ENCODE assay signal across 9 cellular contexts in the genomic region with DNA sequence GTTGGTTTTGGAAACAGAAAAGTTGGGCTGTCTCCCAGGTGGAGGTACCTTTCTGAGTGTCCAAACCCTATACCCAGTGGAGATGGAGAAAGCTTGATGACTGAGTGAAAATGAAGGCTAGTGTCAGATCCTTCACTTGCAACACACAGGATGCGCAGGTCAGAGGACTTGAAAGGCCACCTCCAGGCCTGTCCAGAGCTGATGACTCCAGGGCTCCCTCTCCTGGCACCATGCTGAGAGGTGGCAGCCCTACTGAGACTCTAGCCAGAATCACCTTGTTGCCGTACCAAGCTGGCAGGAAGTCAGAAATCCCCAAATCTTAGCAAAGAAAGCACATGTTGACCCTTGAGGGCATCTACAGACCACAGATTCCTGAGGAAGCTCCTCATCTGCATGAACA. TPM values are rescaled to one million over a fixed set of nuclear protein-coding genes. Genes with fewer than 3 reads are reported as not detected.
DNase-seq lines count a peak whose midpoint lies in the region; ATAC-seq and TF ChIP-seq lines count a peak whose summit lies in the region.
"Had no signal": no experiment of that assay in that cellular context is flagged by ENCODE, and none has a peak within 500 bp of the region (broad histone marks: within the 10 kb centered on the region; RNA-seq: fewer than 3 reads in every experiment).

No MANE protein-coding gene starts in this region.

- H3K4me1 ChIP-seq in foreskin keratinocyte = no peaks in the 10 kb centered on the region

- H3K27ac Mint-ChIP-seq in osteocyte (ENCODE audit: unreplicated experiment) = no peak overlapping the region

- ATAC-seq in SK-N-SH treated with all-trans-retinoic acid at 6 μM for 48 hours (peak; percentile 73), foreskin keratinocyte (no peak), GM19463 (IDR thresholded peaks at IDR 0.05; ENCODE audit: unreplicated experiment) (no peak), GM18868 (IDR thresholded peaks at IDR 0.05; ENCODE audit: unreplicated experiment) (no peak)

- DNase-seq in ACHN (peak; percentile 39), GM10266 (ENCODE audit: extremely low spot score) (peak; percentile 69), foreskin keratinocyte (no peak), osteocyte (ENCODE audit: extremely low spot score, unreplicated experiment) (no peak), occipital lobe (lab: John Stamatoyannopoulos, UW) (no peak)

- peaks cover 3% of the 10 kb centered on the region for H3K36me3 Mint-ChIP-seq in osteocyte (ENCODE audit: unreplicated experiment)

- no peak overlapping the region for H3K4me3 Mint-ChIP-seq in osteocyte (ENCODE audit: unreplicated experiment)

- no peak overlapping the region for H3K27ac ChIP-seq in foreskin keratinocyte
- H3K27ac ChIP-seq: upper lobe of left lung had no signal

- H3K27me3 Mint-ChIP-seq in osteocyte (ENCODE audit: unreplicated experiment) = peaks cover 49% of the 10 kb centered on the region

- H3K27me3 ChIP-seq in foreskin keratinocyte = peaks cover 74% of the 10 kb centered on the region

- peaks cover 2% of the 10 kb centered on the region for H3K4me1 Mint-ChIP-seq in osteocyte (ENCODE audit: unreplicated experiment)

- TF ChIP-seq CTCF in GM10266 (IDR thresholded peaks at IDR 0.05; ENCODE audit: control insufficient read depth, insufficient read depth, low read depth, missing control alignments) = peak; percentile 54
- peak; percentile 56 for TF ChIP-seq CTCF in foreskin keratinocyte (conservative IDR thresholded peaks at IDR 0.05)
- TF ChIP-seq CTCF in osteocyte (IDR thresholded peaks at IDR 0.05) = no peak

- H3K9me3 Mint-ChIP-seq in osteocyte (ENCODE audit: unreplicated experiment) = peaks cover 5% of the 10 kb centered on the region

- in situ Hi-C loops in ACHN (cut with HindIII; ENCODE audit: low pct_ligation_motif_present, low pct_unique_long_range_greater_than_20kb, low sequenced_read_pairs) = no loop called here

TF ChIP-seq in SK-N-SH treated with all-trans-retinoic acid at 6 μM for 48 hours, 23 proteins besides CTCF, POLR2A, EP300 and RAD21:
- no peak for TF ChIP-seq ZFP3 (CRISPR knock-in tag; IDR thresholded peaks at IDR 0.05)
- TF ChIP-seq ZNF70 (CRISPR knock-in tag; IDR thresholded peaks at IDR 0.05) = no peak

RNA-seq across cellular contexts. Expression of a gene that starts 16.4 kb away (rescaled TPM):
- total RNA-seq in foreskin keratinocyte (not detected in 2 replicates), osteocyte (not detected in 2 replicates), occipital lobe (not detected)
- not detected in 2 replicates for polyA plus RNA-seq in foreskin keratinocyte
- total RNA-seq: upper lobe of left lung had no signal

RNA-seq across cellular contexts. Expression of a gene that starts 45.4 kb away (rescaled TPM):
- total RNA-seq in foreskin keratinocyte (not detected in 2 replicates), osteocyte (not detected in 2 replicates), occipital lobe (not detected)
- not detected in 2 replicates for polyA plus RNA-seq in foreskin keratinocyte
- total RNA-seq: upper lobe of left lung had no signal

Comparison
In these comparisons a context has a peak if more than half of its experiments do, and no peak if none do; other contexts are left out.
1. DNase-seq: peak in ACHN (single experiment) and GM10266 (single experiment); none in foreskin keratinocyte (0 of 2), osteocyte (single experiment) and occipital lobe (single experiment).